Comparison of ENCODE assay signal across 19 cellular contexts in the genomic region with DNA sequence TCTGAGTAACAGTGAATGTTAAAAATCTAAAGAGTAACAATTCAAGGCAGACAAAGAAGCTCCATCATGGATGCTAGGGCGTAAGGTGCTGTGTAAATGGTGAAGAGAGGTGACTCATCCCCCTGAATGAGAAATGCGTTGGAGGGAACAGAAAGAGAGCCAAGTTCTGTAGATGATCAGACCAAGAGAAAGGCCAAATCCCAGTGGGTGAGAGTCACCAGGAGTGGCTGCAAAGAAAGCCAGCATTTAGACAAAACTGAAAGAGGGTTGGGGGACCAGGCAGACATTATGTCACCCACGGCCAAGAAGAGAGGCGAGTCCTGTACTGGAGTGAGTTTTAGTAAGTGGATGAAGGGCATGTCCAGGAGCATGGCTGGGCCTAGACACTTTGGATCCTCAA.
DNase-seq lines count a peak whose midpoint lies in the region; ATAC-seq, FAIRE-seq and TF ChIP-seq lines count a peak whose summit lies in the region.
"Had no signal": no experiment of that assay in that cellular context is flagged by ENCODE, and none has a peak within 500 bp of the region (broad histone marks: within the 10 kb centered on the region; RNA-seq: fewer than 3 reads in every experiment).

No MANE protein-coding gene starts in this region.

- FAIRE-seq in RCC 7860 (lab: Jason Lieb, UNC) = peak; percentile 81
- FAIRE-seq: HepG2 had no signal

- H3K36me3 Mint-ChIP-seq in nephron progenitor cell (ENCODE audit: low read depth) = peaks cover 19% of the 10 kb centered on the region

- H3K27ac ChIP-seq in right cardiac atrium (ENCODE audit: low read length) = no peak overlapping the region
- H3K27ac ChIP-seq: prostate gland, upper lobe of right lung had no signal

- intact Hi-C loops in left ventricle myocardium superior (cut with micrococcal nuclease) = no loop called here
- intact Hi-C loops in right cardiac atrium (cut with DNase I) = no loop called here

- no peak overlapping the region for H3K27ac Mint-ChIP-seq in nephron progenitor cell
- H3K27ac Mint-ChIP-seq: activated CD8-positive, alpha-beta T cell treated with anti-CD3 and anti-CD28 coated beads for 36 hours had no signal

- 80% methylated on average over 4 of the region's 4 CpGs for WGBS in right cardiac atrium

- H3K4me3 ChIP-seq in right cardiac atrium (ENCODE audit: low read length) (no peak overlapping the region), fibroblast of mammary gland (ENCODE audit: control insufficient read depth, low read depth, low read length) (no peak overlapping the region)
- H3K4me3 ChIP-seq: prostate gland, upper lobe of right lung had no signal

- no peaks in the 10 kb centered on the region for H3K4me1 Mint-ChIP-seq in nephron progenitor cell

- H3K4me3 Mint-ChIP-seq in nephron progenitor cell = no peak overlapping the region
- H3K4me3 Mint-ChIP-seq: activated CD8-positive, alpha-beta T cell treated with anti-CD3 and anti-CD28 coated beads for 36 hours had no signal

- H3K27me3 ChIP-seq in right cardiac atrium (ENCODE audit: control insufficient read depth, insufficient read depth) = no peaks in the 10 kb centered on the region
- H3K27me3 ChIP-seq: upper lobe of right lung had no signal

- H3K9me3 Mint-ChIP-seq in nephron progenitor cell = no peaks in the 10 kb centered on the region

- DNase-seq in left ventricle myocardium superior (no peak), right cardiac atrium (no peak), RCC 7860 (ENCODE audit: low spot score) (peak; percentile 69), fibroblast of mammary gland (ENCODE audit: low read depth) (peak; percentile 97), nephron progenitor cell (no peak), HK-2 (ENCODE audit: unreplicated experiment) (no peak)
- DNase-seq: activated CD8-positive, alpha-beta T cell treated with anti-CD3 and anti-CD28 coated beads for 36 hours; activated gamma-delta T cell treated with Interleukin-2 at 50 U/mL for 16 hours; DND-41; H7; NCI-H1417 treated with DMSO at 0.1 percent for 48 hours; NCI-H510A; Right ventricle myocardium superior; stimulated activated CD4-positive, alpha-beta T cell treated with anti-CD3 and anti-CD28 coated beads, Interleukin-2, amount 100 ng/mL, for 24 hours; upper lobe of right lung had no signal

- H3K27me3 Mint-ChIP-seq in nephron progenitor cell (ENCODE audit: low read depth, poor library complexity) = peaks cover 8% of the 10 kb centered on the region

- no peaks in the 10 kb centered on the region for H3K9me3 ChIP-seq in right cardiac atrium (ENCODE audit: control insufficient read depth, low read length)
- H3K9me3 ChIP-seq: prostate gland, upper lobe of right lung had no signal

- no peak for TF ChIP-seq CTCF in fibroblast of mammary gland (conservative IDR thresholded peaks at IDR 0.05; ENCODE audit: control insufficient read depth, insufficient read depth, low read depth, low read length)
- no peak for TF ChIP-seq CTCF in nephron progenitor cell (IDR thresholded peaks at IDR 0.05)

- ATAC-seq in left ventricle myocardium superior = peak; percentile 66
- no peak for ATAC-seq in right cardiac atrium
- ATAC-seq in GM18511 (IDR thresholded peaks at IDR 0.05; ENCODE audit: unreplicated experiment) = no peak
- no peak for ATAC-seq in GM21786 (IDR thresholded peaks at IDR 0.05; ENCODE audit: unreplicated experiment)
- ATAC-seq: activated CD8-positive, alpha-beta T cell treated with anti-CD3 and anti-CD28 coated beads for 36 hours; HepG2; upper lobe of right lung had no signal

- H3K4me1 ChIP-seq in right cardiac atrium (ENCODE audit: control insufficient read depth, insufficient read depth, low read length) = no peaks in the 10 kb centered on the region
- H3K4me1 ChIP-seq: prostate gland, upper lobe of right lung had no signal

Comparison
In these comparisons a context has a peak if more than half of its experiments do, and no peak if none do; other contexts are left out.
1. DNase-seq: peak in RCC 7860 (single experiment) and fibroblast of mammary gland (single experiment); none in left ventricle myocardium superior (single experiment), right cardiac atrium (0 of 3), nephron progenitor cell (single experiment) and HK-2 (single experiment).